1 cellular context compared by ENCODE assay signal in genomic region chr17:27245230-27245696, GRCh38.
TF ChIP-seq lines count a peak whose summit lies in the region.

No MANE protein-coding gene starts in this region.

TF ChIP-seq in HepG2, 621 proteins besides CTCF, POLR2A, EP300 and RAD21 (continued from another document and continues in another):
- TF ChIP-seq CREB3 (CRISPR knock-in tag; IDR thresholded peaks at IDR 0.05) (no peak), HNRNPL (IDR thresholded peaks at IDR 0.05; ENCODE audit: low read depth, low read length) (no peak), POLR2AphosphoS5 (IDR thresholded peaks at IDR 0.05; ENCODE audit: low read depth, low read length) (no peak), RNF2 (conservative IDR thresholded peaks at IDR 0.05; ENCODE audit: low read depth) (no peak), ZNF780A (CRISPR knock-in tag; IDR thresholded peaks at IDR 0.05) (no peak), MNT (IDR thresholded peaks at IDR 0.05) (no peak), PRDM15 (CRISPR knock-in tag; IDR thresholded peaks at IDR 0.05) (no peak), ZNF792 (CRISPR knock-in tag; IDR thresholded peaks at IDR 0.05) (no peak), KLF11 (CRISPR knock-in tag; IDR thresholded peaks at IDR 0.05) (peak; percentile 68; the same call in 1 of the 2 replicates), KLF12 (CRISPR knock-in tag; IDR thresholded peaks at IDR 0.05; ENCODE audit: borderline replicate concordance) (peak; percentile 88), SRSF9 (IDR thresholded peaks at IDR 0.05; ENCODE audit: borderline replicate concordance, insufficient read depth, low read depth, low read length, poor library complexity, severe bottlenecking) (no peak), ERF (CRISPR knock-in tag; IDR thresholded peaks at IDR 0.05) (peak; percentile 85; the same call in 1 of the 2 replicates), ZNF557 (CRISPR knock-in tag; IDR thresholded peaks at IDR 0.05) (no peak), ZNF83 (CRISPR knock-in tag; IDR thresholded peaks at IDR 0.05; ENCODE audit: borderline replicate concordance) (no peak), ELF1 (CRISPR knock-in tag; IDR thresholded peaks at IDR 0.05) (peak; percentile 22; the same call in 1 of the 2 replicates), ZNF574 (CRISPR knock-in tag; IDR thresholded peaks at IDR 0.05) (peak; percentile 70; the same call in 1 of the 2 replicates), ZNF510 (CRISPR knock-in tag; IDR thresholded peaks at IDR 0.05; ENCODE audit: low read depth) (no peak), ZNF580 (CRISPR knock-in tag; IDR thresholded peaks at IDR 0.05; ENCODE audit: borderline replicate concordance, low read depth) (peak; percentile 75; the same call in 1 of the 2 replicates), ZNF383 (CRISPR knock-in tag; IDR thresholded peaks at IDR 0.05; ENCODE audit: borderline replicate concordance) (no peak), SNRNP70 (IDR thresholded peaks at IDR 0.05; ENCODE audit: low read depth, low read length) (no peak), ZBTB39 (CRISPR knock-in tag; IDR thresholded peaks at IDR 0.05) (no peak), RELA (CRISPR knock-in tag; IDR thresholded peaks at IDR 0.05) (no peak), ZNF432 (CRISPR knock-in tag; IDR thresholded peaks at IDR 0.05; ENCODE audit: borderline replicate concordance) (no peak), ZZZ3 (CRISPR knock-in tag; IDR thresholded peaks at IDR 0.05; ENCODE audit: borderline replicate concordance) (no peak; the same call in 1 of the 2 replicates), YEATS2 (CRISPR knock-in tag; IDR thresholded peaks at IDR 0.05; ENCODE audit: borderline replicate concordance) (peak; percentile 70; the same call in 1 of the 2 replicates), WIZ (CRISPR knock-in tag; IDR thresholded peaks at IDR 0.05) (no peak), SAP130 (CRISPR knock-in tag; IDR thresholded peaks at IDR 0.05; ENCODE audit: low read depth) (peak; percentile 86), HNRNPUL1 (IDR thresholded peaks at IDR 0.05; ENCODE audit: low read depth, low read length) (no peak), THYN1 (CRISPR knock-in tag; IDR thresholded peaks at IDR 0.05; ENCODE audit: borderline replicate concordance, low read depth) (no peak), ZFP36L2 (CRISPR knock-in tag; IDR thresholded peaks at IDR 0.05) (no peak), PHF5A (CRISPR knock-in tag; IDR thresholded peaks at IDR 0.05; ENCODE audit: low read depth, unreplicated experiment) (peak; percentile 53), ZNF136 (CRISPR knock-in tag; IDR thresholded peaks at IDR 0.05; ENCODE audit: low read depth) (no peak), U2AF1 (optimal IDR thresholded peaks at IDR 0.05; ENCODE audit: low read depth, low read length) (no peak), REST (IDR thresholded peaks at IDR 0.05; ENCODE audit: borderline replicate concordance in 1 of 2, low read depth in 1 of 2, low read length in 2 of 2) (no peak), DR1 (CRISPR knock-in tag; IDR thresholded peaks at IDR 0.05) (no peak), HOMEZ (CRISPR knock-in tag; IDR thresholded peaks at IDR 0.05; ENCODE audit: low read depth) (peak; percentile 51; the same call in 1 of the 2 replicates), MLXIP (CRISPR knock-in tag; IDR thresholded peaks at IDR 0.05; ENCODE audit: borderline replicate concordance) (no peak), CERS6 (CRISPR knock-in tag; IDR thresholded peaks at IDR 0.05) (no peak), SETDB1 (CRISPR knock-in tag; IDR thresholded peaks at IDR 0.05; ENCODE audit: borderline replicate concordance) (no peak)
